29 cellular contexts compared by ENCODE assay signal in the genomic region with DNA sequence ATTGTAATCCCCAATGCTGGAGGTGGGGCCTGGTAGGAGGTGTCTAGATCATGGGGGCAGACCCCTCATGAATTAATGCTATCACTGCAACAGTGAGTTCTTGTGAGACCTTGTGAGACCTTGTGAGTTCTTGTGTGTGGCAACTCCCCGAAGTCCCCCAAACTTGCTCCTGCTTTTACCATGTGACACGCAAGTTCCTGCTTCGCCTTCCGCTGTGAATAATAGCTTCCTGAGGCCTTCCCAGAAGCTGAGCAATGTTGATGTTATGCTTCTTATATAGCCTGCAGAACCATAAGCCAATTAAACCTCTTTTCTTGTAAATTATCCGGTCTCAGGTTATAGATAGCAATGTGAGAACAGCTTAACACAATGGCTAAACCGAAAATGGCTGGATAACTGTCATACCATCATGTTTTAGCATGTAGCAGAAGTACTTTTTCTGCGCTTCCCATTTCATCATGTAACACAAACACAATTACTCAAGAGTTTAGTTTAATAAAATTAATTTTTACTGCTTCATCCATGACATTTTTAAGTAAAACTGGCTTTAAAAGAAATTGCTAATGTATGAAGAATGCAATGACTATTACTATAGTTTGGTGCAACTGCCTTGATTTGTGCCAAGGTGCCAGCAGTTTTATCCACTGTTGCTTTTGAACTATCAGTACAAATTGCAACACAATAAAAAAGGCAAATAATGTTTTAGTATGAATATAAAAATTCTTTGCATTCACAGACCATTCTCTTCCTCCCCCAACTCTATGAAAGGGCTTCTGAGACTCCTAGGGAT.
DNase-seq lines count a peak whose midpoint lies in the region; ATAC-seq and TF ChIP-seq lines count a peak whose summit lies in the region.
"Had no signal": no experiment of that assay in that cellular context is flagged by ENCODE, and none has a peak within 500 bp of the region (broad histone marks: within the 10 kb centered on the region; RNA-seq: fewer than 3 reads in every experiment).

No MANE protein-coding gene starts in this region.

- no peak overlapping the region for H2BK15ac ChIP-seq in mesenchymal stem cell (ENCODE audit: low read depth, poor library complexity, severe bottlenecking)

- no peak overlapping the region for H3K27ac ChIP-seq in mesenchymal stem cell (ENCODE audit: low read length, poor library complexity, severe bottlenecking)
- H3K27ac ChIP-seq: body of pancreas, esophagus squamous epithelium, pancreas, suprapubic skin, upper lobe of right lung had no signal

- H3K27me3 Mint-ChIP-seq in activated naive CD8-positive, alpha-beta T cell treated with anti-CD3 and anti-CD28 coated beads, Interleukin-2, amount 10 ng/mL, durations not matched to agents 7 days and 5 days, result no peaks in the 10 kb centered on the region
- no peaks in the 10 kb centered on the region for H3K27me3 Mint-ChIP-seq in activated naive CD8-positive, alpha-beta T cell treated with anti-CD3 and anti-CD28 coated beads, Interleukin-2, amount 50 U/mL, for 24 hours
- H3K27me3 Mint-ChIP-seq in activated T-helper 17 cell treated with anti-CD3 and anti-CD28 coated beads, Interleukin-2, amount 50 U/mL, for 72 hours, result no peaks in the 10 kb centered on the region
- H3K27me3 Mint-ChIP-seq: activated CD4-positive, alpha-beta T cell treated with anti-CD3 and anti-CD28 coated beads, Interleukin-2, amount 10 ng/mL, durations not matched to agents 24 days and 14 days; dendritic cell treated with granulocyte-macrophage colony-stimulating factor and Interleukin-4, amounts not matched to agents 40 ng/mL and 50 ng/mL, for 4 days had no signal

- no peak overlapping the region for H2BK120ac ChIP-seq in mesenchymal stem cell (ENCODE audit: low read depth, low read length)

- H3K9me3 ChIP-seq in mesenchymal stem cell (ENCODE audit: control insufficient read depth, low read length), result no peaks in the 10 kb centered on the region
- H3K9me3 ChIP-seq: body of pancreas, esophagus squamous epithelium, HAP-1, pancreas, suprapubic skin, upper lobe of right lung had no signal

- no peak for TF ChIP-seq CTCF in cardiac fibroblast (IDR thresholded peaks at IDR 0.05; ENCODE audit: low read depth, low read length)

- 71% methylated on average over 6 of the region's 7 CpGs for WGBS in mesenchymal stem cell

- H3K4ac ChIP-seq in mesenchymal stem cell (ENCODE audit: low read depth in 1 of 2, low read length in 2 of 2), result no peak overlapping the region

- H2BK12ac ChIP-seq in mesenchymal stem cell (ENCODE audit: low read length in 2 of 2), result no peak overlapping the region

- no peak for ATAC-seq in activated naive CD8-positive, alpha-beta T cell treated with anti-CD3 and anti-CD28 coated beads, Interleukin-2, amount 10 ng/mL, durations not matched to agents 7 days and 5 days (ENCODE audit: low read depth)
- no peak for ATAC-seq in activated naive CD8-positive, alpha-beta T cell treated with anti-CD3 and anti-CD28 coated beads, Interleukin-2, amount 50 U/mL, for 24 hours
- no peak for ATAC-seq in activated T-helper 17 cell treated with anti-CD3 and anti-CD28 coated beads, Interleukin-2, amount 50 U/mL, for 72 hours (replicated peaks)
- ATAC-seq: body of pancreas; CD8-positive, alpha-beta T cell; pancreas; upper lobe of right lung had no signal

- no peak overlapping the region for H4K91ac ChIP-seq in mesenchymal stem cell (ENCODE audit: low read length)

- no peak overlapping the region for H3K9ac ChIP-seq in mesenchymal stem cell (ENCODE audit: low read length)

- peaks cover 23% of the 10 kb centered on the region for H3K79me1 ChIP-seq in mesenchymal stem cell (replicated peaks; ENCODE audit: low read length, poor library complexity, severe bottlenecking)

- H3K18ac ChIP-seq in mesenchymal stem cell (ENCODE audit: low read depth in 1 of 2, low read length in 2 of 2), result no peak overlapping the region

- no peak overlapping the region for H3K14ac ChIP-seq in mesenchymal stem cell (ENCODE audit: low read length in 2 of 2)

- H4K8ac ChIP-seq in mesenchymal stem cell (ENCODE audit: low read length), result no peak overlapping the region

- no peak overlapping the region for H3K4me2 ChIP-seq in mesenchymal stem cell (ENCODE audit: low read length, poor library complexity, severe bottlenecking)

- H3K4me1 Mint-ChIP-seq in activated naive CD8-positive, alpha-beta T cell treated with anti-CD3 and anti-CD28 coated beads, Interleukin-2, amount 10 ng/mL, durations not matched to agents 7 days and 5 days, result peaks cover 5% of the 10 kb centered on the region
- peaks cover 25% of the 10 kb centered on the region for H3K4me1 Mint-ChIP-seq in activated naive CD8-positive, alpha-beta T cell treated with anti-CD3 and anti-CD28 coated beads, Interleukin-2, amount 50 U/mL, for 24 hours
- H3K4me1 Mint-ChIP-seq in activated T-helper 17 cell treated with anti-CD3 and anti-CD28 coated beads, Interleukin-2, amount 50 U/mL, for 72 hours, result peaks cover 8% of the 10 kb centered on the region
- H3K4me1 Mint-ChIP-seq: activated CD4-positive, alpha-beta T cell treated with anti-CD3 and anti-CD28 coated beads, Interleukin-2, amount 10 ng/mL, durations not matched to agents 24 days and 14 days; neural crest cell had no signal

- H2AFZ ChIP-seq in mesenchymal stem cell (ENCODE audit: low read depth, low read length), result no peak overlapping the region

- H3K4me3 ChIP-seq in cardiac fibroblast (replicated peaks in 1 of 2; ENCODE audit: low read depth in 2 of 2, low read length in 2 of 2) (no peak overlapping the region), mesenchymal stem cell (ENCODE audit: insufficient read depth in 1 of 2, low read depth in 1 of 2, low read length in 2 of 2) (no peak overlapping the region)
- H3K4me3 ChIP-seq: body of pancreas, esophagus squamous epithelium, HAP-1, pancreas, suprapubic skin, upper lobe of right lung had no signal

- H3K36me3 Mint-ChIP-seq in activated naive CD8-positive, alpha-beta T cell treated with anti-CD3 and anti-CD28 coated beads, Interleukin-2, amount 10 ng/mL, durations not matched to agents 7 days and 5 days, result peaks cover 11% of the 10 kb centered on the region
- peaks cover 10% of the 10 kb centered on the region for H3K36me3 Mint-ChIP-seq in activated naive CD8-positive, alpha-beta T cell treated with anti-CD3 and anti-CD28 coated beads, Interleukin-2, amount 50 U/mL, for 24 hours (ENCODE audit: low read depth)
- H3K36me3 Mint-ChIP-seq in activated T-helper 17 cell treated with anti-CD3 and anti-CD28 coated beads, Interleukin-2, amount 50 U/mL, for 72 hours (ENCODE audit: low read depth), result peaks cover 17% of the 10 kb centered on the region

- H3K27me3 ChIP-seq in mesenchymal stem cell (ENCODE audit: control insufficient read depth in 1 of 2, insufficient read depth in 1 of 2, low read length in 2 of 2), result no peaks in the 10 kb centered on the region
- H3K27me3 ChIP-seq: body of pancreas, esophagus squamous epithelium, pancreas, suprapubic skin, upper lobe of right lung had no signal

- POLR2A ChIA-PET in activated naive CD8-positive, alpha-beta T cell treated with anti-CD3 and anti-CD28 coated beads, Interleukin-2, amount 10 ng/mL, durations not matched to agents 7 days and 5 days (lab: Charles Lee), result no interaction called here

- H3K9me3 Mint-ChIP-seq in activated naive CD8-positive, alpha-beta T cell treated with anti-CD3 and anti-CD28 coated beads, Interleukin-2, amount 10 ng/mL, durations not matched to agents 7 days and 5 days, result no peaks in the 10 kb centered on the region
- no peaks in the 10 kb centered on the region for H3K9me3 Mint-ChIP-seq in activated naive CD8-positive, alpha-beta T cell treated with anti-CD3 and anti-CD28 coated beads, Interleukin-2, amount 50 U/mL, for 24 hours
- H3K9me3 Mint-ChIP-seq in activated T-helper 17 cell treated with anti-CD3 and anti-CD28 coated beads, Interleukin-2, amount 50 U/mL, for 72 hours, result no peaks in the 10 kb centered on the region
- H3K9me3 Mint-ChIP-seq: activated CD4-positive, alpha-beta T cell treated with anti-CD3 and anti-CD28 coated beads, Interleukin-2, amount 10 ng/mL, durations not matched to agents 24 days and 14 days; CD8-positive, alpha-beta T cell; dendritic cell treated with granulocyte-macrophage colony-stimulating factor and Interleukin-4, amounts not matched to agents 40 ng/mL and 50 ng/mL, for 4 days had no signal

- peak overlapping the region; percentile 15 for H3K27ac Mint-ChIP-seq in activated naive CD8-positive, alpha-beta T cell treated with anti-CD3 and anti-CD28 coated beads, Interleukin-2, amount 10 ng/mL, durations not matched to agents 7 days and 5 days
- H3K27ac Mint-ChIP-seq in activated naive CD8-positive, alpha-beta T cell treated with anti-CD3 and anti-CD28 coated beads, Interleukin-2, amount 50 U/mL, for 24 hours, result no peak overlapping the region
- no peak overlapping the region for H3K27ac Mint-ChIP-seq in activated T-helper 17 cell treated with anti-CD3 and anti-CD28 coated beads, Interleukin-2, amount 50 U/mL, for 72 hours
- H3K27ac Mint-ChIP-seq: activated CD4-positive, alpha-beta T cell treated with anti-CD3 and anti-CD28 coated beads, Interleukin-2, amount 10 ng/mL, durations not matched to agents 24 days and 14 days; CD8-positive, alpha-beta T cell had no signal

- peaks cover 0 to 12% of the 10 kb centered on the region in 2 experiments for H3K36me3 ChIP-seq in mesenchymal stem cell (ENCODE audit: control insufficient read depth in 1 of 2, insufficient read depth in 2 of 2, low read depth in 1 of 2, low read length in 2 of 2)
- H3K36me3 ChIP-seq: esophagus squamous epithelium, HAP-1, pancreas, suprapubic skin, upper lobe of right lung had no signal

- no peak overlapping the region for H3K23ac ChIP-seq in mesenchymal stem cell (ENCODE audit: low read length in 2 of 2)

- no peak overlapping the region for H2BK5ac ChIP-seq in mesenchymal stem cell (ENCODE audit: low read depth, low read length, poor library complexity, severe bottlenecking)

- H2AK5ac ChIP-seq in mesenchymal stem cell (ENCODE audit: low read length, severe bottlenecking), result no peak overlapping the region

- H3K4me1 ChIP-seq in mesenchymal stem cell (ENCODE audit: control insufficient read depth, insufficient read depth, low read depth, low read length), result peaks cover 6% of the 10 kb centered on the region
- H3K4me1 ChIP-seq: esophagus squamous epithelium, HAP-1, pancreas, suprapubic skin had no signal

- no peak overlapping the region for H3K4me3 Mint-ChIP-seq in activated naive CD8-positive, alpha-beta T cell treated with anti-CD3 and anti-CD28 coated beads, Interleukin-2, amount 10 ng/mL, durations not matched to agents 7 days and 5 days
- H3K4me3 Mint-ChIP-seq in activated naive CD8-positive, alpha-beta T cell treated with anti-CD3 and anti-CD28 coated beads, Interleukin-2, amount 50 U/mL, for 24 hours, result no peak overlapping the region
- no peak overlapping the region for H3K4me3 Mint-ChIP-seq in activated T-helper 17 cell treated with anti-CD3 and anti-CD28 coated beads, Interleukin-2, amount 50 U/mL, for 72 hours
- H3K4me3 Mint-ChIP-seq: activated CD4-positive, alpha-beta T cell treated with anti-CD3 and anti-CD28 coated beads, Interleukin-2, amount 10 ng/mL, durations not matched to agents 24 days and 14 days; CD8-positive, alpha-beta T cell; dendritic cell treated with granulocyte-macrophage colony-stimulating factor and Interleukin-4, amounts not matched to agents 40 ng/mL and 50 ng/mL, for 4 days; neural crest cell had no signal

- DNase-seq in activated naive CD8-positive, alpha-beta T cell treated with anti-CD3 and anti-CD28 coated beads, Interleukin-2, amount 10 ng/mL, durations not matched to agents 7 days and 5 days, result no peak
- DNase-seq in activated naive CD8-positive, alpha-beta T cell treated with anti-CD3 and anti-CD28 coated beads, Interleukin-2, amount 50 U/mL, for 24 hours, result no peak
- DNase-seq in cardiac fibroblast (ENCODE audit: low read depth in 2 of 2), result peak; percentile 24 to 33
- DNase-seq in mesenchymal stem cell, result peak; percentile 9
- no peak for DNase-seq in RKO (ENCODE audit: low spot score)
- no peak for DNase-seq in activated T-cell treated with anti-CD3 and anti-CD28 coated beads, Interleukin-2, amount 50 U/mL, for 48 hours
- DNase-seq in activated gamma-delta T cell (lab: John Stamatoyannopoulos, UW), result no peak
- DNase-seq: activated CD4-positive, alpha-beta T cell treated with anti-CD3 and anti-CD28 coated beads, Interleukin-2, amount 10 ng/mL, durations not matched to agents 24 days and 14 days; activated effector memory CD4-positive, alpha-beta T cell treated with anti-CD3 and anti-CD28 coated beads, Interleukin-2, amount 50 U/mL, for 16 hours; body of pancreas; CD8-positive, alpha-beta T cell; EL; esophagus squamous epithelium; hypothalamus; left colon; mammary epithelial cell; NCI-H1436; NCI-H2081; NCI-H526 treated with DMSO at 0.1 percent for 48 hours; pancreas; SIG-M5; stimulated activated naive CD4-positive, alpha-beta T cell; T1000; upper lobe of right lung had no signal

Comparison
In these comparisons a context has a peak if more than half of its experiments do, and no peak if none do; other contexts are left out.
1. DNase-seq: peak in cardiac fibroblast (2 of 2) and mesenchymal stem cell (single experiment); none in activated naive CD8-positive, alpha-beta T cell treated with anti-CD3 and anti-CD28 coated beads, Interleukin-2, amount 10 ng/mL, durations not matched to agents 7 days and 5 days (single experiment), activated naive CD8-positive, alpha-beta T cell treated with anti-CD3 and anti-CD28 coated beads, Interleukin-2, amount 50 U/mL, for 24 hours (single experiment), RKO (single experiment), activated T-cell treated with anti-CD3 and anti-CD28 coated beads, Interleukin-2, amount 50 U/mL, for 48 hours (0 of 2) and activated gamma-delta T cell (single experiment).